Comparison of ENCODE assay signal across 1 cellular context in the genomic region with DNA sequence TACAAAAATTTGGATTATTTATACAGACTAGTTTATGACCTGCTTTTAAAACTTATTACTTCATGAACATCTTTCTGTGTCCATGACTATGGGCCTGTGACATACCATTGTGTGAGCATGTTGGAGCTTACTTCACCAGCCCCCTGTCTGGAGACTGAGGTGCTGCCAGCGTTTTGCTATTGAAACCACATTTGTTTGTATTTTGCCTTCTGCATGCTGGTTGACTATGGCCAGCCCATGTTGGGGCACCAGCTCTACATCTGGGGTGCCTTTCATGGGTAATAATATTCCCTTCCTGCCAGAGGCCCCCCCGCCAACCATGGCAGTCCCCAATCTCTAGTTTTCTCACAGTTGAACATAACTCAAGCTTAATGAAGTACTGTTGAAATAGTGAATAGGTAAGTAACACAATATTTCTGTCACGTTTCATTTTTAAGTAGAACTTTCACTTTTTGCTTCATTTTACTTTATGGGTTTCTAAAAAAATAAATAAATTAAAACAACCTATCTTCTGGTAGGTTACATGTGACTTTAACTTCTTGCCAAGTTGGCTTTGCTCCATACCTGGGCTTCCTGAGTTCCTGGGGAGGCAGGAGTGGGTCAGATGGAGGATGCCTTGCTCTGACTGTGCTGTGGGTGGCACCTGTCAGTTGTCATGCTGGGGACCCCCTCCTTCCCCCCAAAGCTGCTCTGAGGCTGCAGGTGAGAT.
TF ChIP-seq lines count a peak whose summit lies in the region.

No MANE protein-coding gene starts in this region.

TF ChIP-seq in GM12878, 131 proteins besides CTCF, POLR2A, EP300 and RAD21 (continued from another document):
- TF ChIP-seq, protein P1, sequence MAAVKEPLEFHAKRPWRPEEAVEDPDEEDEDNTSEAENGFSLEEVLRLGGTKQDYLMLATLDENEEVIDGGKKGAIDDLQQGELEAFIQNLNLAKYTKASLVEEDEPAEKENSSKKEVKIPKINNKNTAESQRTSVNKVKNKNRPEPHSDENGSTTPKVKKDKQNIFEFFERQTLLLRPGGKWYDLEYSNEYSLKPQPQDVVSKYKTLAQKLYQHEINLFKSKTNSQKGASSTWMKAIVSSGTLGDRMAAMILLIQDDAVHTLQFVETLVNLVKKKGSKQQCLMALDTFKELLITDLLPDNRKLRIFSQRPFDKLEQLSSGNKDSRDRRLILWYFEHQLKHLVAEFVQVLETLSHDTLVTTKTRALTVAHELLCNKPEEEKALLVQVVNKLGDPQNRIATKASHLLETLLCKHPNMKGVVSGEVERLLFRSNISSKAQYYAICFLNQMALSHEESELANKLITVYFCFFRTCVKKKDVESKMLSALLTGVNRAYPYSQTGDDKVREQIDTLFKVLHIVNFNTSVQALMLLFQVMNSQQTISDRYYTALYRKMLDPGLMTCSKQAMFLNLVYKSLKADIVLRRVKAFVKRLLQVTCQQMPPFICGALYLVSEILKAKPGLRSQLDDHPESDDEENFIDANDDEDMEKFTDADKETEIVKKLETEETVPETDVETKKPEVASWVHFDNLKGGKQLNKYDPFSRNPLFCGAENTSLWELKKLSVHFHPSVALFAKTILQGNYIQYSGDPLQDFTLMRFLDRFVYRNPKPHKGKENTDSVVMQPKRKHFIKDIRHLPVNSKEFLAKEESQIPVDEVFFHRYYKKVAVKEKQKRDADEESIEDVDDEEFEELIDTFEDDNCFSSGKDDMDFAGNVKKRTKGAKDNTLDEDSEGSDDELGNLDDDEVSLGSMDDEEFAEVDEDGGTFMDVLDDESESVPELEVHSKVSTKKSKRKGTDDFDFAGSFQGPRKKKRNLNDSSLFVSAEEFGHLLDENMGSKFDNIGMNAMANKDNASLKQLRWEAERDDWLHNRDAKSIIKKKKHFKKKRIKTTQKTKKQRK (IDR thresholded peaks at IDR 0.05; ENCODE audit: low read depth, low read length) = no peak
- TF ChIP-seq EGR1 (IDR thresholded peaks at IDR 0.05; ENCODE audit: borderline replicate concordance in 1 of 2, low read depth in 2 of 2, low read length in 2 of 2) = no peak
- TF ChIP-seq, protein P2, sequence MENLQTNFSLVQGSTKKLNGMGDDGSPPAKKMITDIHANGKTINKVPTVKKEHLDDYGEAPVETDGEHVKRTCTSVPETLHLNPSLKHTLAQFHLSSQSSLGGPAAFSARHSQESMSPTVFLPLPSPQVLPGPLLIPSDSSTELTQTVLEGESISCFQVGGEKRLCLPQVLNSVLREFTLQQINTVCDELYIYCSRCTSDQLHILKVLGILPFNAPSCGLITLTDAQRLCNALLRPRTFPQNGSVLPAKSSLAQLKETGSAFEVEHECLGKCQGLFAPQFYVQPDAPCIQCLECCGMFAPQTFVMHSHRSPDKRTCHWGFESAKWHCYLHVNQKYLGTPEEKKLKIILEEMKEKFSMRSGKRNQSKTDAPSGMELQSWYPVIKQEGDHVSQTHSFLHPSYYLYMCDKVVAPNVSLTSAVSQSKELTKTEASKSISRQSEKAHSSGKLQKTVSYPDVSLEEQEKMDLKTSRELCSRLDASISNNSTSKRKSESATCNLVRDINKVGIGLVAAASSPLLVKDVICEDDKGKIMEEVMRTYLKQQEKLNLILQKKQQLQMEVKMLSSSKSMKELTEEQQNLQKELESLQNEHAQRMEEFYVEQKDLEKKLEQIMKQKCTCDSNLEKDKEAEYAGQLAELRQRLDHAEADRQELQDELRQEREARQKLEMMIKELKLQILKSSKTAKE (IDR thresholded peaks at IDR 0.05; ENCODE audit: low read depth, poor library complexity, severe bottlenecking) = no peak
- TF ChIP-seq RB1 (IDR thresholded peaks at IDR 0.05; ENCODE audit: borderline replicate concordance) = no peak
- TF ChIP-seq ESRRA (IDR thresholded peaks at IDR 0.05; ENCODE audit: low read length) = no peak
- no peak for TF ChIP-seq ZNF274 (IDR thresholded peaks at IDR 0.05; ENCODE audit: insufficient read depth, insufficient read length)
- no peak for TF ChIP-seq POU2F2 (IDR thresholded peaks at IDR 0.05; ENCODE audit: borderline replicate concordance, low read depth, low read length)
- TF ChIP-seq, protein P3, sequence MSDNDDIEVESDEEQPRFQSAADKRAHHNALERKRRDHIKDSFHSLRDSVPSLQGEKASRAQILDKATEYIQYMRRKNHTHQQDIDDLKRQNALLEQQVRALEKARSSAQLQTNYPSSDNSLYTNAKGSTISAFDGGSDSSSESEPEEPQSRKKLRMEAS (IDR thresholded peaks at IDR 0.05; ENCODE audit: low read depth, low read length) = no peak
- TF ChIP-seq SMAD5 (IDR thresholded peaks at IDR 0.05; ENCODE audit: low read depth) = no peak
- TF ChIP-seq, protein P4, sequence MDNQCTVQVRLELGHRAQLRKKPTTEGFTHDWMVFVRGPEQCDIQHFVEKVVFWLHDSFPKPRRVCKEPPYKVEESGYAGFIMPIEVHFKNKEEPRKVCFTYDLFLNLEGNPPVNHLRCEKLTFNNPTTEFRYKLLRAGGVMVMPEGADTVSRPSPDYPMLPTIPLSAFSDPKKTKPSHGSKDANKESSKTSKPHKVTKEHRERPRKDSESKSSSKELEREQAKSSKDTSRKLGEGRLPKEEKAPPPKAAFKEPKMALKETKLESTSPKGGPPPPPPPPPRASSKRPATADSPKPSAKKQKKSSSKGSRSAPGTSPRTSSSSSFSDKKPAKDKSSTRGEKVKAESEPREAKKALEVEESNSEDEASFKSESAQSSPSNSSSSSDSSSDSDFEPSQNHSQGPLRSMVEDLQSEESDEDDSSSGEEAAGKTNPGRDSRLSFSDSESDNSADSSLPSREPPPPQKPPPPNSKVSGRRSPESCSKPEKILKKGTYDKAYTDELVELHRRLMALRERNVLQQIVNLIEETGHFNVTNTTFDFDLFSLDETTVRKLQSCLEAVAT (IDR thresholded peaks at IDR 0.05) = no peak
- TF ChIP-seq NR2C1 (IDR thresholded peaks at IDR 0.05) = no peak
- TF ChIP-seq NFYA (IDR thresholded peaks at IDR 0.05; ENCODE audit: borderline replicate concordance, low read depth, low read length) = no peak
- no peak for TF ChIP-seq SUPT20H (IDR thresholded peaks at IDR 0.05; ENCODE audit: borderline replicate concordance, control insufficient read depth, low read depth, low read length)
- no peak for TF ChIP-seq ZZZ3 (IDR thresholded peaks at IDR 0.05; ENCODE audit: control insufficient read depth, insufficient read length, low read depth)
- TF ChIP-seq IKZF1 (conservative IDR thresholded peaks at IDR 0.05) = no peak
- TF ChIP-seq HDGF (IDR thresholded peaks at IDR 0.05) = no peak
- no peak for TF ChIP-seq ZSCAN29 (IDR thresholded peaks at IDR 0.05)
